In genomic region chr6:7467007-7467897, GRCh38 we compare ENCODE assay signal across 13 cellular contexts.
DNase-seq lines count a peak whose midpoint lies in the region; ATAC-seq, FAIRE-seq and TF ChIP-seq lines count a peak whose summit lies in the region.
"Had no signal": no experiment of that assay in that cellular context is flagged by ENCODE, and none has a peak within 500 bp of the region (broad histone marks: within the 10 kb centered on the region; RNA-seq: fewer than 3 reads in every experiment).

No MANE protein-coding gene starts in this region.

- H3K27me3 Mint-ChIP-seq in chondrocyte (ENCODE audit: low read depth): no peaks in the 10 kb centered on the region

- H3K4me2 ChIP-seq in IMR-90 (ENCODE audit: low read depth, low read length): no peak overlapping the region
- H3K4me2 ChIP-seq: KMS-11 had no signal

- no peak overlapping the region for H4K5ac ChIP-seq in IMR-90 (ENCODE audit: low read depth, low read length)

- POLR2A ChIA-PET in IMR-90 (lab: Charles Lee; ENCODE audit: unreplicated experiment): no interaction called here

- no peaks in the 10 kb centered on the region for H3K36me3 Mint-ChIP-seq in chondrocyte (ENCODE audit: low read depth)

- BruUV-seq in IMR-90 (replicated peaks; lab: Mats Ljungman, UMichigan): no TSS peak

- in situ Hi-C loops in IMR-90 (cut with MboI; ENCODE audit: low sequenced_read_pairs): no loop called here

- no peak overlapping the region for H3K56ac ChIP-seq in IMR-90 (ENCODE audit: extremely low read depth, insufficient read depth, low read length)

- H3K4me1 Mint-ChIP-seq in chondrocyte (ENCODE audit: low read depth): peaks cover 52% of the 10 kb centered on the region

- H3K4me3 Mint-ChIP-seq in chondrocyte (ENCODE audit: unreplicated experiment): no peak overlapping the region

- H3K4me3 ChIP-seq in IMR-90 (ENCODE audit: insufficient read depth, low read depth, low read length) (no peak overlapping the region), suprapubic skin (no peak overlapping the region), kidney (ENCODE audit: low read length in 2 of 2) (no peak overlapping the region)
- H3K4me3 ChIP-seq: spleen had no signal

- no peak overlapping the region for H4K8ac ChIP-seq in IMR-90 (ENCODE audit: low read depth in 2 of 2, low read length in 2 of 2)

- no peaks in the 10 kb centered on the region for H3K9me3 ChIP-seq in IMR-90 (ENCODE audit: control insufficient read depth, insufficient read depth, low read length)
- H3K9me3 ChIP-seq in suprapubic skin: no peaks in the 10 kb centered on the region
- no peaks in the 10 kb centered on the region for H3K9me3 ChIP-seq in kidney (ENCODE audit: control insufficient read depth in 1 of 2, low read length in 2 of 2)
- H3K9me3 ChIP-seq: spleen had no signal

- H2AFZ ChIP-seq in IMR-90 (replicated peaks; ENCODE audit: low read length, poor library complexity): no peak overlapping the region

- no peaks in the 10 kb centered on the region for H4K20me1 ChIP-seq in IMR-90 (ENCODE audit: insufficient read depth, low read length)

- H3K4me1 ChIP-seq in IMR-90 (ENCODE audit: control insufficient read depth, insufficient read depth, low read length) (peaks cover 8% of the 10 kb centered on the region), suprapubic skin (peaks cover 20% of the 10 kb centered on the region), kidney (ENCODE audit: control insufficient read depth in 1 of 2, insufficient read depth in 1 of 2, low read depth in 1 of 2, low read length in 2 of 2) (peaks cover 0 to 2% of the 10 kb centered on the region in 2 donors)

- H2AK9ac ChIP-seq in IMR-90 (replicated peaks; ENCODE audit: low read depth, low read length, poor library complexity): no peak overlapping the region

- no peak overlapping the region for H2BK120ac ChIP-seq in IMR-90 (ENCODE audit: low read depth, low read length)

- H3K27ac ChIP-seq in IMR-90 (ENCODE audit: insufficient read depth, low read length) (no peak overlapping the region), suprapubic skin (peak overlapping the region; percentile 12), kidney (ENCODE audit: low read depth in 2 of 2, low read length in 2 of 2) (no peak overlapping the region)
- H3K27ac ChIP-seq: C4-2B, KMS-11, spleen had no signal

- H3K14ac ChIP-seq in IMR-90 (replicated peaks; ENCODE audit: low read depth, low read length): no peak overlapping the region

- no peak overlapping the region for H4K91ac ChIP-seq in IMR-90 (ENCODE audit: insufficient read depth, low read depth, low read length)

- no peak for ATAC-seq in IMR-90 (ENCODE audit: low read depth)

- no peaks in the 10 kb centered on the region for H3K36me3 ChIP-seq in IMR-90 (ENCODE audit: control insufficient read depth, insufficient read depth, low read length)
- no peaks in the 10 kb centered on the region for H3K36me3 ChIP-seq in suprapubic skin
- no peaks in the 10 kb centered on the region for H3K36me3 ChIP-seq in kidney (ENCODE audit: control insufficient read depth in 1 of 2, insufficient read depth in 2 of 2, low read length in 2 of 2)
- H3K36me3 ChIP-seq: spleen had no signal

- WGBS in IMR-90 (ENCODE audit: extremely low coverage in 2 of 2, insufficient read length in 1 of 2), 2 experiments: no CpG with 5 or more reads among the region's 13 CpGs
- WGBS in suprapubic skin: 65% methylated on average over 13 of the region's 13 CpGs

- TF ChIP-seq RAD21 in IMR-90 (IDR thresholded peaks at IDR 0.05; ENCODE audit: low read length): no peak

- H2BK5ac ChIP-seq in IMR-90 (ENCODE audit: low read depth, low read length, poor library complexity, severe bottlenecking): no peak overlapping the region

- no peak for TF ChIP-seq EP300 in suprapubic skin (IDR thresholded peaks at IDR 0.05)

- no peaks in the 10 kb centered on the region; the same call in 1 of the 2 replicates for H3K9me1 ChIP-seq in IMR-90 (ENCODE audit: insufficient read depth, low read length)

- dilution Hi-C loops in IMR-90 (cut with HindIII; ENCODE audit: low sequenced_read_pairs, unreplicated experiment): no loop called here

- no peaks in the 10 kb centered on the region for H3K9me3 Mint-ChIP-seq in chondrocyte (ENCODE audit: low read depth)

- no peaks in the 10 kb centered on the region for H3K79me1 ChIP-seq in IMR-90 (ENCODE audit: low read depth in 1 of 2, low read length in 2 of 2)

- DNase-seq in IMR-90 (peak; percentile 26), chondrocyte (ENCODE audit: low spot score) (no peak), kidney tubule cell (ENCODE audit: low spot score) (peak; percentile 5), suprapubic skin (ENCODE audit: low spot score in 2 of 2) (no peak), kidney (no peak), AG20443 (ENCODE audit: low spot score) (no peak), Ammon's horn (ENCODE audit: low spot score) (no peak)
- DNase-seq: aorta; NCI-H1436 treated with DMSO at 0.1 percent for 48 hours; spleen; stimulated activated naive CD4-positive, alpha-beta T cell treated with Interleukin-2 at 50 U/mL for 16 hours had no signal

- H3K23ac ChIP-seq in IMR-90 (ENCODE audit: low read depth, low read length): no peak overlapping the region

- H3K4ac ChIP-seq in IMR-90 (ENCODE audit: low read depth, low read length): no peak overlapping the region

- no peak overlapping the region for H3K18ac ChIP-seq in IMR-90 (ENCODE audit: low read depth, low read length)

- intact Hi-C loops in IMR-90 (cut with micrococcal nuclease): no loop called here
- intact Hi-C loops in kidney (cut with DNase I): no loop called here

- H2BK20ac ChIP-seq in IMR-90 (ENCODE audit: low read depth, low read length): no peak overlapping the region

- H2AK5ac ChIP-seq in IMR-90 (ENCODE audit: low read depth, low read length): 0 out of 2 replicates have a peak overlapping the region, but pooled peaks have one; percentile 8

- TF ChIP-seq POLR2A in IMR-90 (IDR thresholded peaks at IDR 0.05; ENCODE audit: low read depth, low read length): no peak
- no peak for TF ChIP-seq POLR2A in suprapubic skin (IDR thresholded peaks at IDR 0.05)

- H3K9ac ChIP-seq in IMR-90 (ENCODE audit: low read depth, low read length) (no peak overlapping the region), kidney (ENCODE audit: low read length in 2 of 2) (no peak overlapping the region)
- H3K9ac ChIP-seq: KMS-11 had no signal

- FAIRE-seq in kidney (lab: Jason Lieb, UNC): no peak

- H2BK15ac ChIP-seq in IMR-90 (ENCODE audit: low read depth, low read length): no peak overlapping the region

- H3K27me3 ChIP-seq in IMR-90 (ENCODE audit: control insufficient read depth, insufficient read depth, low read length): no peaks in the 10 kb centered on the region
- H3K27me3 ChIP-seq in suprapubic skin: no peaks in the 10 kb centered on the region

- CTCF ChIA-PET in IMR-90 (lab: Yijun Ruan, JAX): interaction anchor here (1.0 kb wide), 1 partner anchor 9 kb away, joined by 3 read pairs; no protein-coding TSS in a partner anchor

- peak overlapping the region; percentile 98 for H3K27ac Mint-ChIP-seq in chondrocyte (ENCODE audit: unreplicated experiment)

- TF ChIP-seq CTCF in IMR-90 (conservative IDR thresholded peaks at IDR 0.05; ENCODE audit: low read depth, low read length): no peak
- no peak for TF ChIP-seq CTCF in chondrocyte (IDR thresholded peaks at IDR 0.05)
- no peak for TF ChIP-seq CTCF in suprapubic skin (IDR thresholded peaks at IDR 0.05)
- no peak for TF ChIP-seq CTCF in kidney (IDR thresholded peaks at IDR 0.05; ENCODE audit: borderline replicate concordance, extremely low read depth, insufficient read depth)

TF ChIP-seq in IMR-90, 13 proteins besides CTCF, POLR2A, EP300 and RAD21:
- no peak for TF ChIP-seq CEBPB (IDR thresholded peaks at IDR 0.05; ENCODE audit: low read depth, low read length)
- no peak for TF ChIP-seq FOS (IDR thresholded peaks at IDR 0.05; ENCODE audit: low read depth, low read length)
- no peak for TF ChIP-seq MXI1 (IDR thresholded peaks at IDR 0.05; ENCODE audit: borderline replicate concordance, low read depth, low read length)
- TF ChIP-seq RFX5 (IDR thresholded peaks at IDR 0.05; ENCODE audit: low read depth, low read length): no peak
- no peak for TF ChIP-seq BHLHE40 (IDR thresholded peaks at IDR 0.05; ENCODE audit: low read depth, low read length)
- TF ChIP-seq USF2 (IDR thresholded peaks at IDR 0.05; ENCODE audit: low read depth, low read length): no peak
- no peak for TF ChIP-seq MAFK (IDR thresholded peaks at IDR 0.05; ENCODE audit: low read depth, low read length)
- TF ChIP-seq CHD1 (IDR thresholded peaks at IDR 0.05; ENCODE audit: low read depth, low read length): no peak
- no peak for TF ChIP-seq ELK1 (IDR thresholded peaks at IDR 0.05; ENCODE audit: borderline replicate concordance, low read depth, low read length)
- TF ChIP-seq SMC3 (IDR thresholded peaks at IDR 0.05; ENCODE audit: low read depth, low read length): no peak
- no peak for TF ChIP-seq MAZ (IDR thresholded peaks at IDR 0.05; ENCODE audit: borderline replicate concordance, low read depth, low read length)
- no peak for TF ChIP-seq RCOR1 (IDR thresholded peaks at IDR 0.05; ENCODE audit: insufficient replicate concordance, low read length)
- no peak for TF ChIP-seq NFE2L2 (IDR thresholded peaks at IDR 0.05; ENCODE audit: low read depth, low read length)

Comparison
In these comparisons a context has a peak if more than half of its experiments do, and no peak if none do; other contexts are left out.
1. DNase-seq: peak in IMR-90 (single experiment) and kidney tubule cell (single experiment); none in chondrocyte (single experiment), suprapubic skin (0 of 2), kidney (single experiment), AG20443 (single experiment) and Ammon's horn (single experiment).